In the genomic region with DNA sequence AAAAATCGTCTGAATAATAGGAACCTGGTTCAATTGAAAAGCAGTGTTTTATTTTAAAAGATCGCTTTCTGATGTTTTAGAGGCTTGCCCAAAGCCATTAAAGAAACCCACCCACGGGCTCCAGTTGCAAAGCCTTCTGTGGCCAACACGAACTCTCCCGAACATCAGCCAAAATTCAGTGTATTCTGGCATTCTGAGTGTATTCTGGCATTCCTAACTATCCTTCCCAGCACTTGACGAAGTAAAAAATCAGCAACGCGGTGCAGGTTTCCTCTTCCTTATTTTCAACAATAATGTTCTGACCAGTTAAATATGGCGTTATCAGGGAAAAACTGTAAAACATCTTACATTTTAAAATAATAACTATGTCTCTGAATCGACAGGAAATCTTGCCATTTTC, we compare ENCODE assay signal across 7 cellular contexts. TPM values are rescaled to one million over a fixed set of nuclear protein-coding genes. Genes with fewer than 3 reads are reported as not detected.
A peak's percentile ranks its signal among the peaks of the same experiment; 100 is the strongest.
DNase-seq lines count a peak whose midpoint lies in the region; ATAC-seq and TF ChIP-seq lines count a peak whose summit lies in the region.

No MANE protein-coding gene starts in this region.

- peak overlapping the region; percentile 76 for H3K27ac ChIP-seq in subcutaneous abdominal adipose tissue (ENCODE audit: low read depth, low read length)

- H3K36me3 ChIP-seq in kidney epithelial cell (ENCODE audit: control insufficient read depth, insufficient read depth, low read length) (no peaks in the 10 kb centered on the region), subcutaneous abdominal adipose tissue (ENCODE audit: control insufficient read depth in 5 of 5, insufficient read depth in 5 of 5, low read length in 5 of 5) (no peaks in the 10 kb centered on the region)

- H3K9me3 Mint-ChIP-seq in IgD-negative memory B cell, result no peaks in the 10 kb centered on the region

- H3K27me3 ChIP-seq in kidney epithelial cell (ENCODE audit: control insufficient read depth, insufficient read depth, low read length), result no peaks in the 10 kb centered on the region
- peaks cover 0 to 5% (median 0%) of the 10 kb centered on the region in 5 donors for H3K27me3 ChIP-seq in subcutaneous abdominal adipose tissue (ENCODE audit: control insufficient read depth in 5 of 5, insufficient read depth in 4 of 5, low read length in 5 of 5)

- H3K4me1 Mint-ChIP-seq in IgD-negative memory B cell, result peaks cover 10 to 17% (median 16%) of the 10 kb centered on the region in 3 donors

- H3K27ac Mint-ChIP-seq in IgD-negative memory B cell, result peak overlapping the region in 1 of 3 donors; percentile 2

- peak; percentile 63 for DNase-seq in astrocyte of the spinal cord (ENCODE audit: low read depth, low spot score)
- DNase-seq in kidney epithelial cell (ENCODE audit: low read depth), result no peak
- no peak for DNase-seq in NOMO-1 (lab: John Stamatoyannopoulos, UW; ENCODE audit: unreplicated experiment in 2 of 2)
- DNase-seq in DMS153 treated with DMSO at 0.1 percent for 48 hours (lab: John Stamatoyannopoulos, UW; ENCODE audit: unreplicated experiment), result no peak

- H3K36me3 Mint-ChIP-seq in IgD-negative memory B cell, result no peaks in the 10 kb centered on the region

- no peaks in the 10 kb centered on the region for H3K9me3 ChIP-seq in subcutaneous abdominal adipose tissue (ENCODE audit: control insufficient read depth in 5 of 5, low read length in 5 of 5)

- no peak for ATAC-seq in GM18520 (IDR thresholded peaks at IDR 0.05; ENCODE audit: unreplicated experiment)

- peaks cover 12% of the 10 kb centered on the region for H3K27me3 Mint-ChIP-seq in IgD-negative memory B cell

- H3K9ac ChIP-seq in subcutaneous abdominal adipose tissue (ENCODE audit: low read length in 5 of 5), result peak overlapping the region; percentile 53 to 85 (median 74)

- peak overlapping the region; percentile 64 to 92 (median 80) for H3K4me3 Mint-ChIP-seq in IgD-negative memory B cell

- H3K4me3 ChIP-seq in astrocyte of the spinal cord (ENCODE audit: low read depth, low read length), result peak overlapping the region; percentile 46
- peak overlapping the region; percentile 26 for H3K4me3 ChIP-seq in kidney epithelial cell (ENCODE audit: low read depth, low read length)
- peak overlapping the region; percentile 76 to 93 (median 80) for H3K4me3 ChIP-seq in subcutaneous abdominal adipose tissue (ENCODE audit: low read depth in 1 of 5, low read length in 5 of 5)

- H3K4me1 ChIP-seq in subcutaneous abdominal adipose tissue (ENCODE audit: control insufficient read depth in 5 of 5, insufficient read depth in 5 of 5, low read length in 5 of 5), result peaks cover 4 to 45% (median 34%) of the 10 kb centered on the region in 5 donors

- in situ Hi-C loops in astrocyte of the spinal cord (cut with HindIII; ENCODE audit: low sequenced_read_pairs), result no loop called here

- TF ChIP-seq CTCF in astrocyte of the spinal cord (IDR thresholded peaks at IDR 0.05; ENCODE audit: low read depth, low read length), result no peak
- no peak for TF ChIP-seq CTCF in kidney epithelial cell (IDR thresholded peaks at IDR 0.05; ENCODE audit: insufficient read depth, low read length, poor library complexity, severe bottlenecking)

RNA-seq across cellular contexts. Expression of a gene that starts 44.6 kb away (rescaled TPM):
- polyA plus RNA-seq in IgD-negative memory B cell, result 1.2 TPM
- 48.2 and 56.1 TPM in 2 replicates for total RNA-seq in kidney epithelial cell

Comparison
In these comparisons a context has a peak if more than half of its experiments do, and no peak if none do; other contexts are left out.
1. H3K4me3 ChIP-seq: peak in every context shown above with its lines; median percentile 80 in subcutaneous abdominal adipose tissue; 46 in astrocyte of the spinal cord; 26 in kidney epithelial cell.